Comparison of ENCODE assay signal across 8 cellular contexts in the genomic region with DNA sequence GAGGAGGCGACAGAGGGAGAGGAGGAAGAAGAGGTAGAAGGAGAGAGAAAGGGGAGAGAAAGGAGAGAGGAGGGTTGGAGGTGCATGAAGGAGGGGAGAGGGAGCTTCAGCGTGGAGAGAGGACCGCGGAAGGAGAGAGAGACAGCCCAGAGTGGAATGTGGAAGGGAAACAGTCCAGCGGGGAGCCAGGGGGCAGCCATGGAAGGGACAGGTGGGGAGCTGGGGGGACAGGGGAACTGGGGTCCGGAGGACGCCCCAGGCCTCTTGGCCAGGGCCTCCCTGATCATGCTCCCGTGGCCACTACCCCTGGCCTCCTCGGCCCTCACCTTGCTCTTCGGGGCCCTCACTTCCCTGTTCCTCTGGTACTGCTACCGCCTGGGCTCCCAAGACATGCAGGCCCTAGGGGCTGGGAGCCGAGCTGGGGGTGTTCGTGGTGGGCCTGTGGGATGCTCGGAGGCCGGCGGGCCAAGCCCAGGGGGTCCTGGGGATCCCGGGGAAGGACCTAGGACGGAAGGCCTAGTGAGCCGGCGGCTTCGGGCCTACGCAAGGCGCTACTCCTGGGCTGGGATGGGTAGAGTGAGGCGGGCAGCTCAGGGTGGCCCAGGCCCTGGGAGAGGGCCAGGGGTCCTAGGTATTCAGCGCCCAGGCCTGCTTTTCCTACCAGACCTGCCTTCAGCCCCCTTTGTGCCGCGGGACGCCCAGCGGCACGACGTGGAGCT. TPM values are rescaled to one million over a fixed set of nuclear protein-coding genes. Genes with fewer than 3 reads are reported as not detected.
DNase-seq lines count a peak whose midpoint lies in the region; TF ChIP-seq lines count a peak whose summit lies in the region.

No MANE protein-coding gene starts in this region.

- in situ Hi-C loops in G401 (cut with HindIII; ENCODE audit: low sequenced_read_pairs), result no loop called here
- in situ Hi-C loops in KBM-7 (cut with MboI; ENCODE audit: low pct_unique_long_range_greater_than_20kb, low sequenced_read_pairs), result no loop called here

- peak overlapping the region; percentile 91 for H3K4me3 Mint-ChIP-seq in MCF 10A (ENCODE audit: unreplicated experiment)
- H3K4me3 Mint-ChIP-seq in mesothelial cell of epicardium, result peak overlapping the region; percentile 83

- H3K4me3 ChIP-seq in AG04449 (ENCODE audit: low read depth, low read length) (peak overlapping the region; percentile 70), HUES64 (ENCODE audit: low read length) (peak overlapping the region; percentile 99), vagina (peak overlapping the region in 1 of 2 donors; percentile 53)

- no peak for DNase-seq in AG04449 (ENCODE audit: low read depth, low spot score)
- DNase-seq in MCF 10A (ENCODE audit: unreplicated experiment), result no peak
- DNase-seq in mesothelial cell of epicardium (ENCODE audit: low spot score in 2 of 2, unreplicated experiment in 2 of 2), result no peak
- DNase-seq in vagina (ENCODE audit: extremely low spot score in 2 of 2), result no peak
- no peak for DNase-seq in G401 (ENCODE audit: low spot score)
- no peak for DNase-seq in KBM-7
- DNase-seq in midbrain (lab: John Stamatoyannopoulos, UW), result no peak

- no TSS peak for BruUV-seq in MCF 10A (replicated peaks; lab: Mats Ljungman, UMichigan)

- H3K36me3 Mint-ChIP-seq in MCF 10A (ENCODE audit: insufficient read depth, unreplicated experiment), result peaks cover 6% of the 10 kb centered on the region
- no peaks in the 10 kb centered on the region for H3K36me3 Mint-ChIP-seq in mesothelial cell of epicardium

- H3K27ac Mint-ChIP-seq in MCF 10A (ENCODE audit: low read depth, unreplicated experiment), result peak overlapping the region; percentile 81
- H3K27ac Mint-ChIP-seq in mesothelial cell of epicardium, result peak overlapping the region; percentile 94

- POLR2A ChIA-PET in AG04449 (lab: Yijun Ruan, JAX) (interaction anchor here (0.7 to 2.6 kb wide), 7 partner anchors 8 to 104 kb away, joined by 3 to 15 read pairs (median 4); a partner anchor contains a TSS), MCF 10A (lab: Yijun Ruan, JAX) (interaction anchor here (0.7 to 2.6 kb wide), 12 partner anchors 9 to 94 kb away, joined by 3 to 20 read pairs (median 7); a partner anchor contains a TSS)

- H3K27ac ChIP-seq in HUES64 (ENCODE audit: low read depth, low read length), result peak overlapping the region; percentile 38; the same call in 1 of the 2 replicates
- H3K27ac ChIP-seq in vagina, result no peak overlapping the region

- H3K9me3 Mint-ChIP-seq in MCF 10A (ENCODE audit: unreplicated experiment) (no peaks in the 10 kb centered on the region), mesothelial cell of epicardium (no peaks in the 10 kb centered on the region)

- H3K9ac ChIP-seq in HUES64 (ENCODE audit: low read depth, low read length), result peak overlapping the region; percentile 77

- peaks cover 13% of the 10 kb centered on the region for H3K36me3 ChIP-seq in HUES64 (ENCODE audit: insufficient read depth, low read length)
- H3K36me3 ChIP-seq in vagina, result no peaks in the 10 kb centered on the region

- peaks cover 27% of the 10 kb centered on the region for H3K27me3 Mint-ChIP-seq in MCF 10A (ENCODE audit: insufficient read depth, unreplicated experiment)
- peaks cover 39% of the 10 kb centered on the region for H3K27me3 Mint-ChIP-seq in mesothelial cell of epicardium (ENCODE audit: low read depth)

- no peak for TF ChIP-seq POLR2A in vagina (IDR thresholded peaks at IDR 0.05)

- WGBS in HUES64, result 52% methylated on average over 31 of the region's 31 CpGs

- peaks cover 10% of the 10 kb centered on the region for H3K4me1 Mint-ChIP-seq in MCF 10A (ENCODE audit: insufficient read depth, unreplicated experiment)
- peaks cover 28% of the 10 kb centered on the region for H3K4me1 Mint-ChIP-seq in mesothelial cell of epicardium

- intact Hi-C loops in MCF 10A (cut with micrococcal nuclease) (no loop called here), vagina (cut with DNase I) (no loop called here)

- CTCF ChIA-PET in AG04449 (lab: Yijun Ruan, JAX), result interaction anchor here (0.7 to 2.4 kb wide), 9 partner anchors 11 to 201 kb away, joined by 3 to 9 read pairs (median 4); a partner anchor contains a TSS
- CTCF ChIA-PET in MCF 10A (lab: Yijun Ruan, JAX), result interaction anchor here (0.8 to 1.4 kb wide), 3 partner anchors 15 to 131 kb away, joined by 3 to 4 read pairs (median 3); a partner anchor contains a TSS

- H3K27me3 ChIP-seq in HUES64 (ENCODE audit: insufficient read depth, low read length) (no peaks in the 10 kb centered on the region), vagina (peaks cover 3% of the 10 kb centered on the region)

- H3K9me3 ChIP-seq in HUES64 (ENCODE audit: insufficient read depth, low read depth, low read length), result no peaks in the 10 kb centered on the region
- H3K9me3 ChIP-seq in vagina, result no peaks in the 10 kb centered on the region

- no peak for TF ChIP-seq CTCF in AG04449 (IDR thresholded peaks at IDR 0.05; ENCODE audit: insufficient read depth, low read length, missing control alignments)
- no peak for TF ChIP-seq CTCF in MCF 10A (IDR thresholded peaks at IDR 0.05; ENCODE audit: unreplicated experiment)
- TF ChIP-seq CTCF in mesothelial cell of epicardium (IDR thresholded peaks at IDR 0.05; ENCODE audit: unreplicated experiment), result no peak
- no peak for TF ChIP-seq CTCF in vagina (IDR thresholded peaks at IDR 0.05)

- H3K4me1 ChIP-seq in HUES64 (ENCODE audit: insufficient read depth, low read length), result peaks cover 11% of the 10 kb centered on the region; the same call in 1 of the 2 replicates
- H3K4me1 ChIP-seq in vagina, result peaks cover 22% of the 10 kb centered on the region

RNA-seq across cellular contexts. Expression of a gene that starts 0.8 kb away (rescaled TPM):
- 5.2 TPM for polyA plus RNA-seq in HUES64 (2013, experiment 1 of 2)
- polyA plus RNA-seq in HUES64 (2013, experiment 2 of 2), result 5.6 TPM
- 4.8 and 5.7 TPM in 2 replicates for total RNA-seq in MCF 10A (2022)
- 13.6 to 14.6 TPM (median 14.2 TPM) in 3 replicates for total RNA-seq in mesothelial cell of epicardium
- total RNA-seq in vagina, result not detected
- 25.5 and 28.5 TPM in 2 replicates for total RNA-seq in G401 (2014; rRNA removed; shearing (Covaris generic))

RNA-seq across cellular contexts. Expression of a gene that starts 1.7 kb away (rescaled TPM):
- 24.5 TPM for polyA plus RNA-seq in HUES64 (2013, experiment 1 of 2)
- polyA plus RNA-seq in HUES64 (2013, experiment 2 of 2), result 29.4 TPM
- total RNA-seq in MCF 10A (2022), result 1.9 and 3.2 TPM in 2 replicates
- 28.8 to 30.4 TPM (median 29.1 TPM) in 3 replicates for total RNA-seq in mesothelial cell of epicardium
- 15.7 TPM for total RNA-seq in vagina
- total RNA-seq in G401 (2014; rRNA removed; shearing (Covaris generic)), result 43.5 and 50.4 TPM in 2 replicates

RNA-seq across cellular contexts. Expression of a gene that starts 25.0 kb away (rescaled TPM):
- polyA plus RNA-seq in HUES64 (2013, experiment 1 of 2), result 6.3 TPM
- 8.6 TPM for polyA plus RNA-seq in HUES64 (2013, experiment 2 of 2)
- total RNA-seq in MCF 10A (2022), result 35.5 and 38.9 TPM in 2 replicates
- 26.4 to 30.6 TPM (median 30.5 TPM) in 3 replicates for total RNA-seq in mesothelial cell of epicardium
- 20.4 TPM for total RNA-seq in vagina
- total RNA-seq in G401 (2014; rRNA removed; shearing (Covaris generic)), result 3.2 and 3.9 TPM in 2 replicates

RNA-seq across cellular contexts. Expression of a gene that starts 38.0 kb away (rescaled TPM):
- polyA plus RNA-seq in HUES64 (2013, experiment 1 of 2), result 35.3 TPM
- 40.3 TPM for polyA plus RNA-seq in HUES64 (2013, experiment 2 of 2)
- 41.3 and 42.7 TPM in 2 replicates for total RNA-seq in MCF 10A (2022)
- total RNA-seq in mesothelial cell of epicardium, result 49.7 to 51.7 TPM (median 49.7 TPM) in 3 replicates
- total RNA-seq in vagina, result 89.4 TPM
- 47.7 and 56.2 TPM in 2 replicates for total RNA-seq in G401 (2014; rRNA removed; shearing (Covaris generic))
